In genomic region chr5:120527251-120527650, GRCh38 we compare ENCODE assay signal across 22 cellular contexts.
"Had no signal": no experiment of that assay in that cellular context is flagged by ENCODE, and none has a peak within 500 bp of the region (broad histone marks: within the 10 kb centered on the region; RNA-seq: fewer than 3 reads in every experiment).

No MANE protein-coding gene starts in this region.

- H3K4me2 ChIP-seq: hepatocyte, smooth muscle cell had no signal

- H3K9me3 ChIP-seq: colonic mucosa, esophagus squamous epithelium, gastroesophageal sphincter, neutrophil, tibial artery, upper lobe of left lung, vagina had no signal

- H3K27ac ChIP-seq: colonic mucosa, esophagus squamous epithelium, gastroesophageal sphincter, hepatocyte, neutrophil, tibial artery, upper lobe of left lung, vagina had no signal

- H2AFZ ChIP-seq: hepatocyte had no signal

- ATAC-seq: gastroesophageal sphincter; left colon; left ventricle myocardium superior; naive thymus-derived CD4-positive, alpha-beta T cell; right cardiac atrium; stimulated activated memory B cell treated with anti-CD40 and anti-IgM and Interleukin-4, amounts not matched to agents 10 μg/mL and 1 μg/mL and 100 μg/mL, for 72 hours had no signal

- H3K4me1 ChIP-seq: colonic mucosa, esophagus squamous epithelium, gastroesophageal sphincter, tibial artery, upper lobe of left lung had no signal

- H3K36me3 ChIP-seq: colonic mucosa, esophagus squamous epithelium, gastroesophageal sphincter, neutrophil, tibial artery, upper lobe of left lung, vagina had no signal

- H3K4me3 ChIP-seq: colonic mucosa, esophagus squamous epithelium, gastroesophageal sphincter, hepatocyte, lung, smooth muscle cell, tibial artery, upper lobe of left lung, vagina had no signal

- DNase-seq: colonic mucosa; dermis blood vessel endothelial cell; esophagus squamous epithelium; foreskin fibroblast; left colon; left ventricle myocardium superior; mesenchymal stem cell; midbrain; naive thymus-derived CD4-positive, alpha-beta T cell; nephron progenitor cell; posterior cingulate gyrus; right cardiac atrium; stimulated activated CD4-positive, alpha-beta T cell treated with anti-CD3 and anti-CD28 coated beads, Interleukin-4, amount 100 ng/mL, for 1 hour; tibial artery; upper lobe of left lung had no signal

- H3K27me3 ChIP-seq: colonic mucosa, esophagus squamous epithelium, gastroesophageal sphincter, hepatocyte, neutrophil, tibial artery, upper lobe of left lung, vagina had no signal
